23 cellular contexts compared by ENCODE assay signal in genomic region chr2:88641330-88641729, GRCh38.
"Had no signal": no experiment of that assay in that cellular context is flagged by ENCODE, and none has a peak within 500 bp of the region (broad histone marks: within the 10 kb centered on the region; RNA-seq: fewer than 3 reads in every experiment).

No MANE protein-coding gene starts in this region.

- H3K4me1 Mint-ChIP-seq: memory B cell had no signal

- H3K9me3 ChIP-seq: lower lobe of right lung, neutrophil, psoas muscle, right lobe of liver, thoracic aorta, transverse colon had no signal

- ATAC-seq: foreskin keratinocyte; left cardiac atrium; psoas muscle; stimulated activated effector memory CD8-positive, alpha-beta T cell treated with anti-CD3 and anti-CD28 coated beads, Interleukin-12 subunit alpha, Interleukin-12 subunit beta, amount 100 ng/mL, for 72 hours had no signal

- H3K4me3 ChIP-seq: coronary artery, left ventricle myocardium inferior, lower lobe of right lung, psoas muscle, right lobe of liver, stomach, thoracic aorta, transverse colon had no signal

- H3K27me3 ChIP-seq: neutrophil, right lobe of liver, stomach had no signal

- H3K4me1 ChIP-seq: left ventricle myocardium inferior, lower lobe of right lung, psoas muscle, right lobe of liver, stomach, transverse colon had no signal

- DNase-seq: effector CD4-positive, alpha-beta T cell; endodermal cell; erythroblast; foreskin keratinocyte; kidney; left cardiac atrium; left ventricle myocardium inferior; lower lobe of right lung; nephron progenitor cell; psoas muscle; retina; right lobe of liver; stimulated activated CD4-positive, alpha-beta T cell treated with anti-CD3 and anti-CD28 coated beads, Interleukin-4, amount 100 ng/mL, for 1 hour; stimulated activated CD8-positive, alpha-beta memory T cell treated with anti-CD3 and anti-CD28 coated beads, Interleukin-4, amount 100 ng/mL, for 48 hours; stomach; substantia nigra; transverse colon had no signal

- H3K36me3 ChIP-seq: left ventricle myocardium inferior, lower lobe of right lung, neutrophil, right lobe of liver, stomach, thoracic aorta, transverse colon had no signal

- H3K4me3 Mint-ChIP-seq: endodermal cell; memory B cell; mesothelial cell of epicardium; nephron progenitor cell; stimulated activated effector memory CD8-positive, alpha-beta T cell treated with anti-CD3 and anti-CD28 coated beads, Interleukin-12 subunit alpha, Interleukin-12 subunit beta, amount 100 ng/mL, for 72 hours had no signal

- H3K27ac Mint-ChIP-seq: endodermal cell, memory B cell, mesothelial cell of epicardium, nephron progenitor cell had no signal

- H3K27ac ChIP-seq: coronary artery, foreskin keratinocyte, left ventricle myocardium inferior, lower lobe of right lung, neutrophil, psoas muscle, right lobe of liver, stomach, thoracic aorta, transverse colon had no signal
